ENCODE assay signal across 9 cellular contexts in the genomic region with DNA sequence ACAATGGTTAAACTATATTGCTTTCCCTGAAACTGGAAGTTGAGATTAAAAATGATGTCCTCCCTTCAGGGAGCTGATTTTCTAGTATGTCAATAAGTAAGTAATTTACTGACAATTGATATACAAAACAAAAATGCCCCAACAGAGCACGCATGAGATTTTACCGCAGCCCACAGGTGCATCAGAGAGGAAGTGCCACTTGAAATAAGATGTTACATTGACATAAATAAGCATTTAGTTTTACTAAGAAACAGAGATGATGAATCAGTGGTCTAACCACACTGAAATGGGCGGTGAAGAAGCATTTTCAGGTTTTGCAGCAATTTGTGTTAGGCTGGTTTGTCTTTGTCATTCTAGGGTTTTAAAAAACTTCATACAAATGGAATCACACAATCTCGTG. TPM values are rescaled to one million over a fixed set of nuclear protein-coding genes. Genes with fewer than 3 reads are reported as not detected.
DNase-seq lines count a peak whose midpoint lies in the region; ATAC-seq and TF ChIP-seq lines count a peak whose summit lies in the region.
"Had no signal": no experiment of that assay in that cellular context is flagged by ENCODE, and none has a peak within 500 bp of the region (broad histone marks: within the 10 kb centered on the region; RNA-seq: fewer than 3 reads in every experiment).

No MANE protein-coding gene starts in this region.

- H3K4me1 ChIP-seq in aorta (ENCODE audit: control insufficient read depth in 1 of 2, insufficient read depth in 2 of 2, low read length in 2 of 2), result no peaks in the 10 kb centered on the region

- no peaks in the 10 kb centered on the region for H3K36me3 ChIP-seq in aorta (ENCODE audit: control insufficient read depth in 1 of 2, insufficient read depth in 2 of 2, low read length in 1 of 2)

- H3K36me3 Mint-ChIP-seq in nephron progenitor cell (ENCODE audit: low read depth), result peaks cover 5% of the 10 kb centered on the region

- no peak overlapping the region for H3K27ac Mint-ChIP-seq in nephron progenitor cell

- H3K4me3 ChIP-seq in aorta (ENCODE audit: low read length in 2 of 2), result no peak overlapping the region

- TF ChIP-seq CTCF in GM20000 (IDR thresholded peaks at IDR 0.05; ENCODE audit: extremely low read depth, missing control alignments), result no peak
- no peak for TF ChIP-seq CTCF in nephron progenitor cell (IDR thresholded peaks at IDR 0.05)

- peaks cover 3% of the 10 kb centered on the region for H3K27me3 Mint-ChIP-seq in nephron progenitor cell (ENCODE audit: low read depth, poor library complexity)

- ATAC-seq in HG03558 (IDR thresholded peaks at IDR 0.05; ENCODE audit: extremely low read depth, unreplicated experiment) (peak; percentile 63), aorta (ENCODE audit: low FRiP score) (no peak)
- ATAC-seq: Panc1 had no signal

- peaks cover 34% of the 10 kb centered on the region for H3K4me1 Mint-ChIP-seq in nephron progenitor cell

- H3K9me3 ChIP-seq in aorta (ENCODE audit: control insufficient read depth, low read length), result no peaks in the 10 kb centered on the region

- WGBS in aorta, 2 donors, result 78 to 84% methylated on average over 4 of the region's 4 CpGs

- DNase-seq in GM20000 (ENCODE audit: low spot score), result peak; percentile 72
- peak; percentile 70 for DNase-seq in activated CD8-positive, alpha-beta memory T cell treated with anti-CD3 and anti-CD28 coated beads, Interleukin-2, amount 50 U/mL, for 48 hours
- DNase-seq in stimulated activated CD8-positive, alpha-beta memory T cell treated with anti-CD3 and anti-CD28 coated beads, Interleukin-12 subunit alpha, Interleukin-12 subunit beta, amount 100 ng/mL, for 1 hour (ENCODE audit: low read depth), result peak; percentile 50
- no peak for DNase-seq in aorta
- no peak for DNase-seq in DMS53 treated with DMSO at 0.1 percent for 48 hours (lab: John Stamatoyannopoulos, UW; ENCODE audit: unreplicated experiment)
- DNase-seq in middle frontal gyrus (ENCODE audit: extremely low spot score, low spot score), result no peak
- no peak for DNase-seq in nephron progenitor cell

- H3K27me3 ChIP-seq in aorta (ENCODE audit: control insufficient read depth in 1 of 2, insufficient read depth in 2 of 2, low read length in 1 of 2), result no peaks in the 10 kb centered on the region

- intact Hi-C loops in aorta (cut with DNase I), result no loop called here

- H3K4me3 Mint-ChIP-seq in nephron progenitor cell, result no peak overlapping the region

- no peak overlapping the region for H3K27ac ChIP-seq in aorta (ENCODE audit: low read depth in 1 of 2, low read length in 2 of 2)

- H3K9me3 Mint-ChIP-seq in nephron progenitor cell, result peaks cover 15% of the 10 kb centered on the region

RNA-seq across cellular contexts. Expression of gene CLECL1, which starts 8.8 kb away (rescaled TPM):
- 1 to 10 TPM in 1 of 2 donors, not detected in 1; 2.1 TPM for total RNA-seq in aorta
- not detected for polyA plus RNA-seq in aorta

RNA-seq across cellular contexts. Expression of gene CD69, which starts 19.0 kb away (rescaled TPM):
- total RNA-seq in aorta, result 1 to 10 TPM; 4.4 to 8.4 TPM
- polyA plus RNA-seq in aorta, result under 1 TPM in 1 of 2 donors, not detected in 1; 0.59 TPM

Comparison
In these comparisons a context has a peak if more than half of its experiments do, and no peak if none do; other contexts are left out.
1. DNase-seq: peak in GM20000 (single experiment), activated CD8-positive, alpha-beta memory T cell treated with anti-CD3 and anti-CD28 coated beads, Interleukin-2, amount 50 U/mL, for 48 hours (single experiment) and stimulated activated CD8-positive, alpha-beta memory T cell treated with anti-CD3 and anti-CD28 coated beads, Interleukin-12 subunit alpha, Interleukin-12 subunit beta, amount 100 ng/mL, for 1 hour (single experiment); none in aorta (0 of 2), DMS53 treated with DMSO at 0.1 percent for 48 hours (single experiment), middle frontal gyrus (single experiment) and nephron progenitor cell (single experiment).